Comparison of ENCODE assay signal across 14 cellular contexts in the genomic region with DNA sequence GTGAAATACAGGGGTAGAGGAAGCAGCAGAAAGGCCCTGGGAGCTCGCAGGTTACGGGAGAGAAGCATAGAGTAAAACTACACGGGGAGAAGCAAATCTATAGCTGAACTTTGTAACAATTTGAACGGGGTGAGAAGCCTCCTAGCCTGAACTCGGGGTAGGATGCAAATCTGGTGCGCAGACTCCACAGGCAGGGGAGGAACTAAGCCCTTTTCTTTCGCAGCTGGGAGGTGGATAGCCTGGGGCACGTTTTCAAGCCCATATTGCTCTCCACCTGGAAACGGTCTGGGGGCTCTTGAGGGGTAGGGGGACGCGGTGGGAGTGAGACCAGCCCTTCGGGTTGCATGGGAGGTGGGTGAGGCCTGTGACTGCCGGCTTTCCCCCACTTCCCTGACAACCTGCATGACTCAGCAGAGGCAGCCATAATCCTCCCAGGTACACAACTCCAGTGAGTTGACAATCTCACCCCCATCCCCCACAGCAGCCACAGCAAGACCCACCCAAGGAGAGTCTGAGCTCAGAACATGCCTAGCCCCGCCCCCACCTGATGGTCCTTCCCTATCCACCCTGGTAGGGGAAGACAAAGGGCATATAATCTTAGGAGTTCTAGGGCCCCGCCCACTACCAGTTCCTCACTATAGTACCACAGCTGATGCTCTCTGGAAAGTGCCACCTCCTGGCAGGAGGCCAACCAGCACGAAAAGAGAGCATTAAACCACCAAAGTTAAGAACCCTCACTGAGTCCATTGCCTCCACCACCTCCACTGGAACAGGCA. TPM values are rescaled to one million over a fixed set of nuclear protein-coding genes. Genes with fewer than 3 reads are reported as not detected.
DNase-seq lines count a peak whose midpoint lies in the region; ATAC-seq and TF ChIP-seq lines count a peak whose summit lies in the region.
"Had no signal": no experiment of that assay in that cellular context is flagged by ENCODE, and none has a peak within 500 bp of the region (broad histone marks: within the 10 kb centered on the region; RNA-seq: fewer than 3 reads in every experiment).

No MANE protein-coding gene starts in this region.

- WGBS in sigmoid colon, 2 donors, result 36 to 65% methylated on average over 16 of the region's 16 CpGs

- no peak overlapping the region for H3K4me3 ChIP-seq in sigmoid colon

- intact Hi-C loops in sigmoid colon (cut with DNase I), result no loop called here

- no peaks in the 10 kb centered on the region for H3K9me3 ChIP-seq in sigmoid colon
- H3K9me3 ChIP-seq in T-helper 17 cell (ENCODE audit: control insufficient read depth, low read length, poor library complexity, severe bottlenecking), result no peaks in the 10 kb centered on the region

- ATAC-seq in T-helper 17 cell (no peak), HG03457 (IDR thresholded peaks at IDR 0.05; ENCODE audit: unreplicated experiment) (no peak)

- no peaks in the 10 kb centered on the region for H3K4me1 ChIP-seq in sigmoid colon

- TF ChIP-seq CTCF in sigmoid colon (IDR thresholded peaks at IDR 0.05), result no peak

- H3K27me3 ChIP-seq in sigmoid colon, result no peaks in the 10 kb centered on the region

- no peak for TF ChIP-seq POLR2A in sigmoid colon (IDR thresholded peaks at IDR 0.05)

- H3K27ac Mint-ChIP-seq in T-helper 17 cell, result no peak overlapping the region
- H3K27ac Mint-ChIP-seq: CD14-positive monocyte had no signal

- H3K36me3 ChIP-seq in sigmoid colon, result no peaks in the 10 kb centered on the region

- no peak for TF ChIP-seq EP300 in sigmoid colon (IDR thresholded peaks at IDR 0.05)

- peaks cover 6% of the 10 kb centered on the region for H3K27me3 Mint-ChIP-seq in T-helper 17 cell

- peaks cover 5% of the 10 kb centered on the region for H3K4me1 Mint-ChIP-seq in T-helper 17 cell
- H3K4me1 Mint-ChIP-seq: CD14-positive monocyte had no signal

- H3K36me3 Mint-ChIP-seq in T-helper 17 cell (ENCODE audit: low read depth), result peaks cover 2% of the 10 kb centered on the region
- H3K36me3 Mint-ChIP-seq: CD14-positive monocyte had no signal

- no peak overlapping the region for H3K27ac ChIP-seq in sigmoid colon

- no peak overlapping the region for H3K4me3 Mint-ChIP-seq in T-helper 17 cell
- H3K4me3 Mint-ChIP-seq: CD14-positive monocyte had no signal

- DNase-seq in CD1c-positive myeloid dendritic cell (ENCODE audit: extremely low spot score) (peak; percentile 9), ELF-1 (ENCODE audit: low read depth, low spot score) (peak; percentile 91), RPMI8226 (peak; percentile 37), islet precursor cell (peak; percentile 92), sigmoid colon (no peak), T-helper 17 cell (no peak), NCI-H1694 (lab: John Stamatoyannopoulos, UW) (no peak)
- DNase-seq: activated naive CD4-positive, alpha-beta T cell treated with anti-CD3 and anti-CD28 coated beads, Interleukin-2, amount 50 U/mL, for 16 hours; central memory CD4-positive, alpha-beta T cell; erythroblast; midbrain had no signal

RNA-seq across cellular contexts. Expression of a gene that starts 29.9 kb away (rescaled TPM):
- total RNA-seq in sigmoid colon (under 1 TPM in 2 of 4 donors, not detected in 2; under 0.01 to 0.28 TPM), T-helper 17 cell (not detected)
- 10 to 100 TPM in 2 of 3 donors, 1 to 10 TPM in 1; 7.8 to 12.3 (median 11.0) TPM for polyA plus RNA-seq in sigmoid colon
- total RNA-seq: subcutaneous adipose tissue had no signal
- polyA plus RNA-seq: CD14-positive monocyte had no signal

Comparison
In these comparisons a context has a peak if more than half of its experiments do, and no peak if none do; other contexts are left out.
1. DNase-seq: peak in CD1c-positive myeloid dendritic cell (single experiment), ELF-1 (single experiment), RPMI8226 (single experiment) and islet precursor cell (single experiment); none in sigmoid colon (single experiment), T-helper 17 cell (0 of 3) and NCI-H1694 (single experiment).